Comparison of ENCODE assay signal across 18 cellular contexts in genomic region chr12:96478011-96478410, GRCh38. TPM values are rescaled to one million over a fixed set of nuclear protein-coding genes. Genes with fewer than 3 reads are reported as not detected.
DNase-seq lines count a peak whose midpoint lies in the region; TF ChIP-seq lines count a peak whose summit lies in the region.
"Had no signal": no experiment of that assay in that cellular context is flagged by ENCODE, and none has a peak within 500 bp of the region (broad histone marks: within the 10 kb centered on the region; RNA-seq: fewer than 3 reads in every experiment).

No MANE protein-coding gene starts in this region.

- no peak overlapping the region for H3K4me2 ChIP-seq in H9 (ENCODE audit: insufficient read depth, insufficient read length, low read length)
- H3K4me2 ChIP-seq in mesendoderm (ENCODE audit: low read length) = no peak overlapping the region
- H3K4me2 ChIP-seq: A549, BLaER1 had no signal

- no peaks in the 10 kb centered on the region for H4K20me1 ChIP-seq in H9 (ENCODE audit: control insufficient read depth, insufficient read depth, insufficient read length)
- H4K20me1 ChIP-seq: BLaER1 had no signal

- H3K9me3 ChIP-seq in H9 (ENCODE audit: control insufficient read depth, low read depth, low read length) (no peaks in the 10 kb centered on the region), endodermal cell (ENCODE audit: control insufficient read depth, low read length) (no peaks in the 10 kb centered on the region)
- H3K9me3 ChIP-seq: A549, BLaER1 had no signal

- H3K9me3 Mint-ChIP-seq in H9 (no peaks in the 10 kb centered on the region), endodermal cell (no peaks in the 10 kb centered on the region)

- no peaks in the 10 kb centered on the region for H3K23me2 ChIP-seq in H9 (ENCODE audit: insufficient read length, low read depth, low read length, poor library complexity, severe bottlenecking)

- H3K14ac ChIP-seq in H9 (ENCODE audit: insufficient read depth, low read length) = no peak overlapping the region

- H2AK5ac ChIP-seq in H9 (ENCODE audit: insufficient read length, low read length) = no peak overlapping the region
- H2AK5ac ChIP-seq in mesendoderm (ENCODE audit: low read length) = no peak overlapping the region

- H4K8ac ChIP-seq in H9 (replicated peaks; ENCODE audit: insufficient read length, low read depth, low read length) = no peak overlapping the region
- H4K8ac ChIP-seq in mesendoderm (ENCODE audit: low read depth, low read length) = no peak overlapping the region

- peaks cover 2 to 6% of the 10 kb centered on the region in 2 experiments; a peak in 3 of 4 replicates for H3K4me1 Mint-ChIP-seq in H9
- peaks cover 14% of the 10 kb centered on the region for H3K4me1 Mint-ChIP-seq in endodermal cell
- H3K4me1 Mint-ChIP-seq: CD14-positive monocyte had no signal

- peaks cover 7% of the 10 kb centered on the region for H3K4me1 ChIP-seq in ACC112 (ENCODE audit: control insufficient read depth, insufficient read depth, low read length, unreplicated experiment)
- no peaks in the 10 kb centered on the region for H3K4me1 ChIP-seq in H9 (ENCODE audit: insufficient read depth, low read length)
- H3K4me1 ChIP-seq in endodermal cell (ENCODE audit: control insufficient read depth, insufficient read depth, low read length) = no peaks in the 10 kb centered on the region
- no peaks in the 10 kb centered on the region for H3K4me1 ChIP-seq in mesendoderm (ENCODE audit: control insufficient read depth, low read depth, low read length)
- H3K4me1 ChIP-seq: A549, BLaER1 had no signal

- H3K36me3 Mint-ChIP-seq in H9 (ENCODE audit: insufficient read depth in 1 of 3, low read depth in 3 of 3) = no peaks in the 10 kb centered on the region
- no peaks in the 10 kb centered on the region for H3K36me3 Mint-ChIP-seq in endodermal cell (ENCODE audit: low read depth)
- H3K36me3 Mint-ChIP-seq: CD14-positive monocyte; CD4-positive, alpha-beta memory T cell had no signal

- H3K27me3 Mint-ChIP-seq in H9 (ENCODE audit: low read depth) (no peaks in the 10 kb centered on the region), endodermal cell (ENCODE audit: insufficient read depth) (peaks cover 3% of the 10 kb centered on the region)
- H3K27me3 Mint-ChIP-seq: CD4-positive, alpha-beta memory T cell had no signal

- no peak overlapping the region for H3K23ac ChIP-seq in H9 (ENCODE audit: insufficient read length, low read depth, low read length)
- H3K23ac ChIP-seq in mesendoderm (ENCODE audit: low read length) = no peak overlapping the region

- no peak overlapping the region for H4K91ac ChIP-seq in H9 (ENCODE audit: insufficient read length, low read depth, low read length)

- H2BK15ac ChIP-seq in H9 (ENCODE audit: low read depth, low read length) (no peak overlapping the region), mesendoderm (replicated peaks; ENCODE audit: low read depth) (no peak overlapping the region)

- no peak overlapping the region for H3K4me3 ChIP-seq in ACC112 (ENCODE audit: low read depth, low read length)
- no peak overlapping the region for H3K4me3 ChIP-seq in endodermal cell (ENCODE audit: low read length)
- no peak overlapping the region for H3K4me3 ChIP-seq in mesendoderm (ENCODE audit: low read length)
- H3K4me3 ChIP-seq: A549, BLaER1 had no signal

- no peak for DNase-seq in H9
- peak; percentile 69 for DNase-seq in endodermal cell
- peak; percentile 92 for DNase-seq in mesendoderm
- DNase-seq in cerebellar cortex (ENCODE audit: low spot score) = no peak
- no peak for DNase-seq in NCI-H1092 (lab: John Stamatoyannopoulos, UW)
- DNase-seq in dedifferentiated amniotic fluid mesenchymal stem cell (ENCODE audit: extremely low spot score) = no peak
- DNase-seq: CD4-positive, alpha-beta memory T cell; DMS153; DMS79; GF-D8; GOT3; H7 had no signal

- H3K79me2 ChIP-seq in ACC112 (ENCODE audit: control insufficient read depth, insufficient read depth, low read length, unreplicated experiment) (no peaks in the 10 kb centered on the region), H9 (ENCODE audit: insufficient read depth, low read length) (no peaks in the 10 kb centered on the region), mesendoderm (ENCODE audit: control insufficient read depth, insufficient read depth, low read length) (no peaks in the 10 kb centered on the region)

- TF ChIP-seq CTCF in H9 (conservative IDR thresholded peaks at IDR 0.05) (no peak), endodermal cell (conservative IDR thresholded peaks at IDR 0.05) (no peak)

- no peak overlapping the region for H3K4ac ChIP-seq in H9 (ENCODE audit: low read depth, low read length)
- H3K4ac ChIP-seq in mesendoderm (ENCODE audit: low read depth, low read length) = no peak overlapping the region

- H3K79me1 ChIP-seq in H9 (ENCODE audit: insufficient read depth, low read depth, low read length, poor library complexity, severe bottlenecking) = no peaks in the 10 kb centered on the region
- H3K79me1 ChIP-seq in mesendoderm (ENCODE audit: low read length) = no peaks in the 10 kb centered on the region

- H2BK5ac ChIP-seq in H9 (ENCODE audit: insufficient read length, low read length) (no peak overlapping the region), mesendoderm (ENCODE audit: low read length) (no peak overlapping the region)

- H3K18ac ChIP-seq in H9 (ENCODE audit: insufficient read length, low read depth, low read length) = no peak overlapping the region
- H3K18ac ChIP-seq in mesendoderm (ENCODE audit: low read length) = no peak overlapping the region

- no peak overlapping the region for H2BK20ac ChIP-seq in H9 (ENCODE audit: low read depth, low read length, poor library complexity, severe bottlenecking)

- H3K27me3 ChIP-seq in ACC112 (ENCODE audit: insufficient read depth, low read length) (no peaks in the 10 kb centered on the region), H9 (ENCODE audit: insufficient read depth, low read length) (no peaks in the 10 kb centered on the region), endodermal cell (ENCODE audit: control insufficient read depth, insufficient read depth, low read length, poor library complexity, severe bottlenecking) (no peaks in the 10 kb centered on the region), mesendoderm (ENCODE audit: insufficient read depth, low read length, poor library complexity) (no peaks in the 10 kb centered on the region)
- H3K27me3 ChIP-seq: BLaER1 had no signal

- H3K27ac ChIP-seq in ACC112 (ENCODE audit: low read depth, low read length) (no peak overlapping the region), H9 (ENCODE audit: insufficient read length, low read depth, low read length) (no peak overlapping the region), endodermal cell (ENCODE audit: low read depth, low read length) (no peak overlapping the region), mesendoderm (ENCODE audit: low read depth, low read length) (peak overlapping the region; percentile 55)
- H3K27ac ChIP-seq: 22Rv1, A549, BLaER1 had no signal

- H3T11ph ChIP-seq in H9 (ENCODE audit: low read length) = no peak overlapping the region

- no peak overlapping the region for H3K9ac ChIP-seq in H9 (ENCODE audit: extremely low read depth, insufficient read length, low read length)
- H3K9ac ChIP-seq in endodermal cell (ENCODE audit: extremely low read depth, low read length, poor library complexity, severe bottlenecking) = no peak overlapping the region
- H3K9ac ChIP-seq in mesendoderm (ENCODE audit: low read length) = no peak overlapping the region
- H3K9ac ChIP-seq: BLaER1 had no signal

- no peak overlapping the region for H3K56ac ChIP-seq in H9 (ENCODE audit: insufficient read length, low read depth, low read length)
- H3K56ac ChIP-seq in mesendoderm (ENCODE audit: low read length) = peak overlapping the region; percentile 31

- WGBS in H9 (ENCODE audit: extremely low coverage, insufficient read length, low lambda C conversion rate) = no CpG with 5 or more reads among the region's 3 CpGs
- 42 to 56% methylated on average over 2 to 3 of the region's 3 CpGs for WGBS in endodermal cell (ENCODE audit: insufficient coverage in 1 of 2, insufficient read length in 1 of 2), 2 experiments
- no CpG with 5 or more reads among the region's 3 CpGs for WGBS in mesendoderm (ENCODE audit: extremely low coverage, insufficient coverage, low lambda C conversion rate)

- H2BK120ac ChIP-seq in H9 (ENCODE audit: low read depth, low read length, poor library complexity, severe bottlenecking) (no peak overlapping the region), mesendoderm (ENCODE audit: low read depth, low read length) (no peak overlapping the region)

- H2BK12ac ChIP-seq in H9 (ENCODE audit: insufficient read length, low read depth, low read length) = no peak overlapping the region

- no peak overlapping the region for H4K5ac ChIP-seq in H9 (ENCODE audit: insufficient read length, low read depth, low read length)
- no peak overlapping the region for H4K5ac ChIP-seq in mesendoderm (ENCODE audit: low read length)

- no peaks in the 10 kb centered on the region for H3K36me3 ChIP-seq in ACC112 (ENCODE audit: insufficient read depth, low read length)
- H3K36me3 ChIP-seq in endodermal cell (ENCODE audit: control insufficient read depth, insufficient read depth, low read length) = no peaks in the 10 kb centered on the region
- H3K36me3 ChIP-seq in mesendoderm (ENCODE audit: control insufficient read depth, insufficient read depth, low read length) = no peaks in the 10 kb centered on the region
- H3K36me3 ChIP-seq: BLaER1 had no signal

- H2AFZ ChIP-seq in ACC112 (ENCODE audit: low read length, unreplicated experiment) (peak overlapping the region; percentile 43), H9 (ENCODE audit: low read length) (no peak overlapping the region)

- H3K4me3 Mint-ChIP-seq in H9 (no peak overlapping the region), endodermal cell (no peak overlapping the region)
- H3K4me3 Mint-ChIP-seq: CD14-positive monocyte; CD4-positive, alpha-beta memory T cell had no signal

- H3K27ac Mint-ChIP-seq in H9 = peak overlapping the region in 2 of 3 experiments; percentile 66 to 85; a peak in 4 of 7 replicates
- peak overlapping the region; percentile 62 for H3K27ac Mint-ChIP-seq in endodermal cell
- H3K27ac Mint-ChIP-seq: CD14-positive monocyte; CD4-positive, alpha-beta memory T cell had no signal

RNA-seq across cellular contexts. Expression of gene CFAP54, which starts 11.4 kb away (rescaled TPM):
- total RNA-seq in H9 (2021) (0.24 and 0.33 TPM in 2 replicates), endodermal cell (1 to 10 TPM; 1.5 to 1.7 TPM)
- polyA plus RNA-seq in endodermal cell (2013, experiment 1 of 2) = 0.64 TPM
- 1.3 TPM for polyA plus RNA-seq in endodermal cell (2013, experiment 2 of 2)
- polyA plus RNA-seq in mesendoderm (2013, experiment 1 of 2) = 0.10 TPM
- 0.15 TPM for polyA plus RNA-seq in mesendoderm (2013, experiment 2 of 2)
- total RNA-seq: H7, HT-29 had no signal
- polyA plus RNA-seq: CD14-positive monocyte had no signal

Comparison
In these comparisons a context has a peak if more than half of its experiments do, and no peak if none do; other contexts are left out.
1. DNase-seq: peak in endodermal cell (single experiment) and mesendoderm (single experiment); none in H9 (single experiment), cerebellar cortex (single experiment), NCI-H1092 (single experiment) and dedifferentiated amniotic fluid mesenchymal stem cell (single experiment).